15 cellular contexts compared by ENCODE assay signal in genomic region chr11:19218801-19219460, GRCh38. TPM values are rescaled to one million over a fixed set of nuclear protein-coding genes. Genes with fewer than 3 reads are reported as not detected.
A peak's percentile ranks its signal among the peaks of the same experiment; 100 is the strongest.
DNase-seq lines count a peak whose midpoint lies in the region; ATAC-seq and TF ChIP-seq lines count a peak whose summit lies in the region.
"Had no signal": no experiment of that assay in that cellular context is flagged by ENCODE, and none has a peak within 500 bp of the region (broad histone marks: within the 10 kb centered on the region; RNA-seq: fewer than 3 reads in every experiment).

No MANE protein-coding gene starts in this region.

- H4K20me1 ChIP-seq in MM.1S (ENCODE audit: insufficient read depth, low read length) = no peaks in the 10 kb centered on the region

- no peak overlapping the region for H3K9ac ChIP-seq in MM.1S (ENCODE audit: low read length)
- H3K9ac ChIP-seq: GM23248 had no signal

- H3K27me3 ChIP-seq in layer of hippocampus (ENCODE audit: control insufficient read depth, insufficient read depth, low read length) (no peaks in the 10 kb centered on the region), MM.1S (replicated peaks; ENCODE audit: insufficient read depth, low read length) (no peaks in the 10 kb centered on the region)

- no peaks in the 10 kb centered on the region for H3K9me3 ChIP-seq in HEK293 (ENCODE audit: control insufficient read depth, insufficient read depth, low read depth, low read length)
- no peaks in the 10 kb centered on the region for H3K9me3 ChIP-seq in MM.1S (replicated peaks; ENCODE audit: insufficient read depth, low read length)
- H3K9me3 ChIP-seq: left lung had no signal

- ATAC-seq in GM21381 (IDR thresholded peaks at IDR 0.05; ENCODE audit: unreplicated experiment) (no peak), HG03280 (IDR thresholded peaks at IDR 0.05; ENCODE audit: unreplicated experiment) (no peak), HG03432 (IDR thresholded peaks at IDR 0.05; ENCODE audit: unreplicated experiment) (no peak)
- ATAC-seq: left lung had no signal

- DNase-seq in AG10803 (ENCODE audit: low read depth) (peak; percentile 30), cerebellum (ENCODE audit: low spot score) (peak; percentile 5), MM.1S (no peak)
- DNase-seq: activated naive CD4-positive, alpha-beta T cell treated with anti-CD3 and anti-CD28 coated beads, Interleukin-2, amount 10 ng/mL, durations not matched to agents 7 days and 5 days; CD4-positive, alpha-beta T cell; GM23248; left lung; occipital lobe; stimulated activated CD4-positive, alpha-beta T cell treated with anti-CD3 and anti-CD28 coated beads, Interleukin-1b, Interleukin-23, amount 100 ng/mL, for 48 hours; stimulated activated naive CD4-positive, alpha-beta T cell treated with Interleukin-2 at 50 U/mL for 16 hours had no signal

- no peaks in the 10 kb centered on the region for H3K9me2 ChIP-seq in MM.1S (replicated peaks; ENCODE audit: insufficient read depth, low read length)

- H2AFZ ChIP-seq in MM.1S (ENCODE audit: low read length) = no peak overlapping the region
- H2AFZ ChIP-seq: GM23248 had no signal

- no peaks in the 10 kb centered on the region for H3F3A ChIP-seq in MM.1S (ENCODE audit: insufficient read depth, low read length)

- H3K36me3 ChIP-seq in HEK293 (ENCODE audit: control insufficient read depth in 2 of 2, insufficient read depth in 1 of 2, low read length in 2 of 2) (peaks cover 0 to 10% of the 10 kb centered on the region in 2 experiments; a peak in 1 of 3 replicates), MM.1S (replicated peaks; ENCODE audit: insufficient read depth, low read length) (no peaks in the 10 kb centered on the region)

- no peaks in the 10 kb centered on the region for H3K79me2 ChIP-seq in MM.1S (ENCODE audit: low read length)

- CTCF ChIA-PET in HEK293 (lab: Yijun Ruan, JAX) = no interaction called here

- no peak overlapping the region for H3K4me2 ChIP-seq in MM.1S (ENCODE audit: low read depth, low read length)

- H3K4me3 ChIP-seq in AG10803 (ENCODE audit: low read length) (no peak overlapping the region), HEK293 (ENCODE audit: low read depth, low read length) (no peak overlapping the region), MM.1S (ENCODE audit: low read length) (no peak overlapping the region)
- H3K4me3 ChIP-seq: GM23248, left lung had no signal

- no peak overlapping the region for H3K27ac ChIP-seq in HEK293 (ENCODE audit: extremely low read depth, low read depth, low read length)
- peak overlapping the region; percentile 6 for H3K27ac ChIP-seq in layer of hippocampus (ENCODE audit: low read depth, low read length)
- H3K27ac ChIP-seq in MM.1S (ENCODE audit: low read length) = no peak overlapping the region
- H3K27ac ChIP-seq: GM23248, left lung had no signal

- no peaks in the 10 kb centered on the region; the same call in 1 of the 2 replicates for H3K4me1 ChIP-seq in HEK293 (ENCODE audit: control insufficient read depth, insufficient read depth, low read length)
- H3K4me1 ChIP-seq in MM.1S (ENCODE audit: low read length) = no peaks in the 10 kb centered on the region
- H3K4me1 ChIP-seq: left lung had no signal

- no peak for TF ChIP-seq CTCF in AG10803 (conservative IDR thresholded peaks at IDR 0.05; ENCODE audit: low read length)
- no peak for TF ChIP-seq CTCF in HEK293 (tag by site-specific recombination; IDR thresholded peaks at IDR 0.05)
- no peak for TF ChIP-seq CTCF in MM.1S (IDR thresholded peaks at IDR 0.05; ENCODE audit: low read length)

- POLR2A ChIA-PET in HEK293 (lab: Yijun Ruan, JAX) = no interaction called here

TF ChIP-seq in HEK293, 187 proteins besides CTCF, POLR2A, EP300 and RAD21:
- TF ChIP-seq ZNF664 (tag by site-specific recombination; IDR thresholded peaks at IDR 0.05) (0 out of 2 replicates have a peak, but pooled peaks have one; percentile 25), ZNF560 (tag by site-specific recombination; IDR thresholded peaks at IDR 0.05; ENCODE audit: borderline replicate concordance) (no peak), ZNF600 (tag by site-specific recombination; IDR thresholded peaks at IDR 0.05) (peak; percentile 39; the same call in 1 of the 2 replicates), ZNF518A (tag by site-specific recombination; conservative IDR thresholded peaks at IDR 0.05; ENCODE audit: low read depth) (no peak), ZNF16 (tag by site-specific recombination; IDR thresholded peaks at IDR 0.05; ENCODE audit: low read depth) (no peak), ZNF2 (tag by site-specific recombination; IDR thresholded peaks at IDR 0.05) (no peak)
- TF ChIP-seq, protein P1, sequence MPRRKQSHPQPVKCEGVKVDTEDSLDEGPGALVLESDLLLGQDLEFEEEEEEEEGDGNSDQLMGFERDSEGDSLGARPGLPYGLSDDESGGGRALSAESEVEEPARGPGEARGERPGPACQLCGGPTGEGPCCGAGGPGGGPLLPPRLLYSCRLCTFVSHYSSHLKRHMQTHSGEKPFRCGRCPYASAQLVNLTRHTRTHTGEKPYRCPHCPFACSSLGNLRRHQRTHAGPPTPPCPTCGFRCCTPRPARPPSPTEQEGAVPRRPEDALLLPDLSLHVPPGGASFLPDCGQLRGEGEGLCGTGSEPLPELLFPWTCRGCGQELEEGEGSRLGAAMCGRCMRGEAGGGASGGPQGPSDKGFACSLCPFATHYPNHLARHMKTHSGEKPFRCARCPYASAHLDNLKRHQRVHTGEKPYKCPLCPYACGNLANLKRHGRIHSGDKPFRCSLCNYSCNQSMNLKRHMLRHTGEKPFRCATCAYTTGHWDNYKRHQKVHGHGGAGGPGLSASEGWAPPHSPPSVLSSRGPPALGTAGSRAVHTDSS (tag by site-specific recombination; IDR thresholded peaks at IDR 0.05) = no peak
TF ChIP-seq in HEK293: peak in this region for 2.

RNA-seq across cellular contexts. Expression of gene CSRP3, which starts 17.1 kb away (rescaled TPM):
- total RNA-seq in cerebellum = 0.27 TPM
- total RNA-seq: CD4-positive, alpha-beta T cell; GM23248 had no signal

RNA-seq across cellular contexts. Expression of gene E2F8, which starts 21.8 kb away (rescaled TPM):
- total RNA-seq in cerebellum = 1.6 TPM
- total RNA-seq: CD4-positive, alpha-beta T cell had no signal
